1 cellular context compared by ENCODE assay signal in the genomic region with DNA sequence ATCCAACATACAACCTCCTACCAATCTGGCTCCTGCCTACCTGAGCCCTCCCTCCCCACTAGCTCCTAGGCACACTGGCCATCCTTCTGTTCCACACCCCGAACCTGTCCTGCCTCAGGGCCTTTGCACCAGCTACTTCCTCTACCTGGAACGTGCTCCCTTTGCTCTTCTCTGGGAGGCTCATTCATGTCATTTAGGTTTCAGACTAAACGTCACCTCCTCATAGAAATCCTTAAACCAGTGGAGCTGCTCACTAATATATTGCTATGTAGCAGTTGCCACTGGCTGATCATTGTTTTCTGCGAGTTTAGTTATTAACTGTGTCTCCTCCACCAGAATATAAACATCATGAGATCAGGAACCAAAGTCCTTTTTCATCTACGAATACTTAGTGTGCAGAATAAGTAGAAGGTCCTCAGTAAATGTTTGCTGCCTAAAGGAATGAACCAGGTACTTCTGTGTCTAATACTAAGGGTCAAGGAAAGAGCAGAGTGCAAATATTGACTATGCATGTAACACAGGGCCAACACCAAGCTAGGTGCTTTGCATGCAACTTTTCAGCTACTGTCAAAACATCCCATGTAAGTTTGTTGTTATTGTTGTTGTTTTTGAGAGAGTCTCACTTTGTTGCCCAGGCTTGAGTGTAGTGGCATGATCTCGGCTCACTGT.
TF ChIP-seq lines count a peak whose summit lies in the region.

No MANE protein-coding gene starts in this region.

TF ChIP-seq in HepG2, 621 proteins besides CTCF, POLR2A, EP300 and RAD21 (continued from another document and continues in another):
- TF ChIP-seq, protein P1, sequence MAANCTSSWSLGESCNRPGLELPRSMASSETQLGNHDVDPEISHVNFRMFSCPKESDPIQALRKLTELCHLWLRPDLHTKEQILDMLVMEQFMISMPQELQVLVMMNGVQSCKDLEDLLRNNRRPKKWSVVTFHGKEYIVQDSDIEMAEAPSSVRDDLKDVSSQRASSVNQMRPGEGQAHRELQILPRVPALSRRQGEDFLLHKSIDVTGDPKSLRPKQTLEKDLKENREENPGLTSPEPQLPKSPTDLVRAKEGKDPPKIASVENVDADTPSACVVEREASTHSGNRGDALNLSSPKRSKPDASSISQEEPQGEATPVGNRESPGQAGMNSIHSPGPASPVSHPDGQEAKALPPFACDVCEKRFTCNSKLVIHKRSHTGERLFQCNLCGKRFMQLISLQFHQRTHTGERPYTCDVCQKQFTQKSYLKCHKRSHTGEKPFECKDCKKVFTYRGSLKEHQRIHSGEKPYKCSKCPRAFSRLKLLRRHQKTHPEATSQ (CRISPR knock-in tag; IDR thresholded peaks at IDR 0.05; ENCODE audit: borderline replicate concordance) = peak; percentile 54; the same call in 1 of the 2 replicates
- TF ChIP-seq ZNF644 (CRISPR knock-in tag; IDR thresholded peaks at IDR 0.05; ENCODE audit: low read depth) (no peak), ZBTB1 (CRISPR knock-in tag; IDR thresholded peaks at IDR 0.05; ENCODE audit: borderline replicate concordance) (no peak), NR2F2 (IDR thresholded peaks at IDR 0.05; ENCODE audit: borderline replicate concordance, low read depth) (peak; percentile 91), ZSCAN25 (CRISPR knock-in tag; IDR thresholded peaks at IDR 0.05) (no peak), ZKSCAN1 (IDR thresholded peaks at IDR 0.05; ENCODE audit: low read length) (no peak), ADNP (CRISPR knock-in tag; IDR thresholded peaks at IDR 0.05) (peak; percentile 98), NR2C2 (CRISPR knock-in tag; IDR thresholded peaks at IDR 0.05; ENCODE audit: borderline replicate concordance) (peak; percentile 79), FOXM1 (CRISPR knock-in tag; IDR thresholded peaks at IDR 0.05) (no peak), TGIF2 (CRISPR knock-in tag; IDR thresholded peaks at IDR 0.05) (no peak), CC2D1A (CRISPR knock-in tag; IDR thresholded peaks at IDR 0.05) (no peak), SMAD9 (CRISPR knock-in tag; IDR thresholded peaks at IDR 0.05) (no peak), ZNF550 (CRISPR knock-in tag; IDR thresholded peaks at IDR 0.05; ENCODE audit: borderline replicate concordance) (no peak), HOXA9 (CRISPR knock-in tag; IDR thresholded peaks at IDR 0.05; ENCODE audit: borderline replicate concordance) (no peak), MIER3 (CRISPR knock-in tag; IDR thresholded peaks at IDR 0.05; ENCODE audit: borderline replicate concordance) (peak; percentile 88; the same call in 1 of the 2 replicates), ZNF10 (CRISPR knock-in tag; IDR thresholded peaks at IDR 0.05; ENCODE audit: borderline replicate concordance, low read depth) (no peak), PTBP1 (IDR thresholded peaks at IDR 0.05; ENCODE audit: low read depth, low read length, poor library complexity, severe bottlenecking) (no peak), MXD4 (CRISPR knock-in tag; IDR thresholded peaks at IDR 0.05) (no peak), ZNF432 (CRISPR knock-in tag; IDR thresholded peaks at IDR 0.05; ENCODE audit: borderline replicate concordance) (no peak)
- TF ChIP-seq, protein P2, sequence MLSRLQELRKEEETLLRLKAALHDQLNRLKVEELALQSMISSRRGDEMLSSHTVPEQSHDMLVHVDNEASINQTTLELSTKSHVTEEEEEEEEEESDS (CRISPR knock-in tag; IDR thresholded peaks at IDR 0.05; ENCODE audit: borderline replicate concordance) = peak; percentile 45; the same call in 1 of the 2 replicates
- TF ChIP-seq, protein P3, sequence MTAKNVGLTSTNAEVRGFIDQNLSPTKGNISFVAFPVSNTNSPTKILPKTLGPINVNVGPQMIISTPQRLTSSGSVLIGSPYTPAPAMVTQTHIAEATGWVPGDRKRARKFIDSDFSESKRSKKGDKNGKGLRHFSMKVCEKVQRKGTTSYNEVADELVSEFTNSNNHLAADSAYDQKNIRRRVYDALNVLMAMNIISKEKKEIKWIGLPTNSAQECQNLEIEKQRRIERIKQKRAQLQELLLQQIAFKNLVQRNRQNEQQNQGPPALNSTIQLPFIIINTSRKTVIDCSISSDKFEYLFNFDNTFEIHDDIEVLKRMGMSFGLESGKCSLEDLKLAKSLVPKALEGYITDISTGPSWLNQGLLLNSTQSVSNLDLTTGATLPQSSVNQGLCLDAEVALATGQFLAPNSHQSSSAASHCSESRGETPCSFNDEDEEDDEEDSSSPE (CRISPR knock-in tag; IDR thresholded peaks at IDR 0.05) = no peak
- TF ChIP-seq, protein P4, sequence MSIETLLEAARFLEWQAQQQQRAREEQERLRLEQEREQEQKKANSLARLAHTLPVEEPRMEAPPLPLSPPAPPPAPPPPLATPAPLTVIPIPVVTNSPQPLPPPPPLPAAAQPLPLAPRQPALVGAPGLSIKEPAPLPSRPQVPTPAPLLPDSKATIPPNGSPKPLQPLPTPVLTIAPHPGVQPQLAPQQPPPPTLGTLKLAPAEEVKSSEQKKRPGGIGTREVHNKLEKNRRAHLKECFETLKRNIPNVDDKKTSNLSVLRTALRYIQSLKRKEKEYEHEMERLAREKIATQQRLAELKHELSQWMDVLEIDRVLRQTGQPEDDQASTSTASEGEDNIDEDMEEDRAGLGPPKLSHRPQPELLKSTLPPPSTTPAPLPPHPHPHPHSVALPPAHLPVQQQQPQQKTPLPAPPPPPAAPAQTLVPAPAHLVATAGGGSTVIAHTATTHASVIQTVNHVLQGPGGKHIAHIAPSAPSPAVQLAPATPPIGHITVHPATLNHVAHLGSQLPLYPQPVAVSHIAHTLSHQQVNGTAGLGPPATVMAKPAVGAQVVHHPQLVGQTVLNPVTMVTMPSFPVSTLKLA (IDR thresholded peaks at IDR 0.05) = 0 out of 2 replicates have a peak, but pooled peaks have one; percentile 24
- TF ChIP-seq, protein P5, sequence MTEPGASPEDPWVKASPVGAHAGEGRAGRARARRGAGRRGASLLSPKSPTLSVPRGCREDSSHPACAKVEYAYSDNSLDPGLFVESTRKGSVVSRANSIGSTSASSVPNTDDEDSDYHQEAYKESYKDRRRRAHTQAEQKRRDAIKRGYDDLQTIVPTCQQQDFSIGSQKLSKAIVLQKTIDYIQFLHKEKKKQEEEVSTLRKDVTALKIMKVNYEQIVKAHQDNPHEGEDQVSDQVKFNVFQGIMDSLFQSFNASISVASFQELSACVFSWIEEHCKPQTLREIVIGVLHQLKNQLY (CRISPR knock-in tag; IDR thresholded peaks at IDR 0.05) = peak; percentile 88
- TF ChIP-seq, protein P6, sequence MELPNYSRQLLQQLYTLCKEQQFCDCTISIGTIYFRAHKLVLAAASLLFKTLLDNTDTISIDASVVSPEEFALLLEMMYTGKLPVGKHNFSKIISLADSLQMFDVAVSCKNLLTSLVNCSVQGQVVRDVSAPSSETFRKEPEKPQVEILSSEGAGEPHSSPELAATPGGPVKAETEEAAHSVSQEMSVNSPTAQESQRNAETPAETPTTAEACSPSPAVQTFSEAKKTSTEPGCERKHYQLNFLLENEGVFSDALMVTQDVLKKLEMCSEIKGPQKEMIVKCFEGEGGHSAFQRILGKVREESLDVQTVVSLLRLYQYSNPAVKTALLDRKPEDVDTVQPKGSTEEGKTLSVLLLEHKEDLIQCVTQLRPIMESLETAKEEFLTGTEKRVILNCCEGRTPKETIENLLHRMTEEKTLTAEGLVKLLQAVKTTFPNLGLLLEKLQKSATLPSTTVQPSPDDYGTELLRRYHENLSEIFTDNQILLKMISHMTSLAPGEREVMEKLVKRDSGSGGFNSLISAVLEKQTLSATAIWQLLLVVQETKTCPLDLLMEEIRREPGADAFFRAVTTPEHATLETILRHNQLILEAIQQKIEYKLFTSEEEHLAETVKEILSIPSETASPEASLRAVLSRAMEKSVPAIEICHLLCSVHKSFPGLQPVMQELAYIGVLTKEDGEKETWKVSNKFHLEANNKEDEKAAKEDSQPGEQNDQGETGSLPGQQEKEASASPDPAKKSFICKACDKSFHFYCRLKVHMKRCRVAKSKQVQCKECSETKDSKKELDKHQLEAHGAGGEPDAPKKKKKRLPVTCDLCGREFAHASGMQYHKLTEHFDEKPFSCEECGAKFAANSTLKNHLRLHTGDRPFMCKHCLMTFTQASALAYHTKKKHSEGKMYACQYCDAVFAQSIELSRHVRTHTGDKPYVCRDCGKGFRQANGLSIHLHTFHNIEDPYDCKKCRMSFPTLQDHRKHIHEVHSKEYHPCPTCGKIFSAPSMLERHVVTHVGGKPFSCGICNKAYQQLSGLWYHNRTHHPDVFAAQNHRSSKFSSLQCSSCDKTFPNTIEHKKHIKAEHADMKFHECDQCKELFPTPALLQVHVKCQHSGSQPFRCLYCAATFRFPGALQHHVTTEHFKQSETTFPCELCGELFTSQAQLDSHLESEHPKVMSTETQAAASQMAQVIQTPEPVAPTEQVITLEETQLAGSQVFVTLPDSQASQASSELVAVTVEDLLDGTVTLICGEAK (IDR thresholded peaks at IDR 0.05) = no peak
- TF ChIP-seq, protein P6 (CRISPR knock-in tag; IDR thresholded peaks at IDR 0.05) = no peak; the same call in 1 of the 2 replicates
- TF ChIP-seq, protein P7, sequence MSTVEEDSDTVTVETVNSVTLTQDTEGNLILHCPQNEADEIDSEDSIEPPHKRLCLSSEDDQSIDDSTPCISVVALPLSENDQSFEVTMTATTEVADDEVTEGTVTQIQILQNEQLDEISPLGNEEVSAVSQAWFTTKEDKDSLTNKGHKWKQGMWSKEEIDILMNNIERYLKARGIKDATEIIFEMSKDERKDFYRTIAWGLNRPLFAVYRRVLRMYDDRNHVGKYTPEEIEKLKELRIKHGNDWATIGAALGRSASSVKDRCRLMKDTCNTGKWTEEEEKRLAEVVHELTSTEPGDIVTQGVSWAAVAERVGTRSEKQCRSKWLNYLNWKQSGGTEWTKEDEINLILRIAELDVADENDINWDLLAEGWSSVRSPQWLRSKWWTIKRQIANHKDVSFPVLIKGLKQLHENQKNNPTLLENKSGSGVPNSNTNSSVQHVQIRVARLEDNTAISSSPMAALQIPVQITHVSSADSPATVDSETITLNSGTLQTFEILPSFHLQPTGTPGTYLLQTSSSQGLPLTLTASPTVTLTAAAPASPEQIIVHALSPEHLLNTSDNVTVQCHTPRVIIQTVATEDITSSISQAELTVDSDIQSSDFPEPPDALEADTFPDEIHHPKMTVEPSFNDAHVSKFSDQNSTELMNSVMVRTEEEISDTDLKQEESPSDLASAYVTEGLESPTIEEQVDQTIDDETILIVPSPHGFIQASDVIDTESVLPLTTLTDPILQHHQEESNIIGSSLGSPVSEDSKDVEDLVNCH (CRISPR knock-in tag; IDR thresholded peaks at IDR 0.05) = no peak
- TF ChIP-seq, protein P8, sequence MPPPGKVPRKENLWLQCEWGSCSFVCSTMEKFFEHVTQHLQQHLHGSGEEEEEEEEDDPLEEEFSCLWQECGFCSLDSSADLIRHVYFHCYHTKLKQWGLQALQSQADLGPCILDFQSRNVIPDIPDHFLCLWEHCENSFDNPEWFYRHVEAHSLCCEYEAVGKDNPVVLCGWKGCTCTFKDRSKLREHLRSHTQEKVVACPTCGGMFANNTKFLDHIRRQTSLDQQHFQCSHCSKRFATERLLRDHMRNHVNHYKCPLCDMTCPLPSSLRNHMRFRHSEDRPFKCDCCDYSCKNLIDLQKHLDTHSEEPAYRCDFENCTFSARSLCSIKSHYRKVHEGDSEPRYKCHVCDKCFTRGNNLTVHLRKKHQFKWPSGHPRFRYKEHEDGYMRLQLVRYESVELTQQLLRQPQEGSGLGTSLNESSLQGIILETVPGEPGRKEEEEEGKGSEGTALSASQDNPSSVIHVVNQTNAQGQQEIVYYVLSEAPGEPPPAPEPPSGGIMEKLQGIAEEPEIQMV (CRISPR knock-in tag; IDR thresholded peaks at IDR 0.05; ENCODE audit: low read depth) = 0 out of 2 replicates have a peak, but pooled peaks have one; percentile 29
- TF ChIP-seq, protein P9, sequence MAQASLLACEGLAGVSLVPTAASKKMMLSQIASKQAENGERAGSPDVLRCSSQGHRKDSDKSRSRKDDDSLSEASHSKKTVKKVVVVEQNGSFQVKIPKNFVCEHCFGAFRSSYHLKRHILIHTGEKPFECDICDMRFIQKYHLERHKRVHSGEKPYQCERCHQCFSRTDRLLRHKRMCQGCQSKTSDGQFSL (CRISPR knock-in tag; IDR thresholded peaks at IDR 0.05) = no peak
